Comparison of ENCODE assay signal across 12 cellular contexts in genomic region chr6:116405663-116406329, GRCh38. TPM values are rescaled to one million over a fixed set of nuclear protein-coding genes. Genes with fewer than 3 reads are reported as not detected.
DNase-seq lines count a peak whose midpoint lies in the region; ATAC-seq, FAIRE-seq and TF ChIP-seq lines count a peak whose summit lies in the region.
"Had no signal": no experiment of that assay in that cellular context is flagged by ENCODE, and none has a peak within 500 bp of the region (broad histone marks: within the 10 kb centered on the region; RNA-seq: fewer than 3 reads in every experiment).

No MANE protein-coding gene starts in this region.

- H3K4me1 ChIP-seq in cardiac muscle cell (ENCODE audit: low read depth): peaks cover 24% of the 10 kb centered on the region
- H3K4me1 ChIP-seq: pancreas had no signal

- H3K36me3 ChIP-seq in cardiac muscle cell: no peaks in the 10 kb centered on the region
- H3K36me3 ChIP-seq: pancreas had no signal

- FAIRE-seq in urothelium cell line (lab: Jason Lieb, UNC): no peak
- FAIRE-seq: pancreas had no signal

- no peak overlapping the region for H3K4me3 ChIP-seq in cardiac muscle cell
- H3K4me3 ChIP-seq: pancreas had no signal

- H3K9me3 Mint-ChIP-seq in activated B cell treated with CpG ODN at 0.5 μM for 24 hours: no peaks in the 10 kb centered on the region
- H3K9me3 Mint-ChIP-seq: stimulated activated naive CD8-positive, alpha-beta T cell treated with anti-CD3 and anti-CD28 coated beads, Interleukin-15, Interleukin-2, amounts not matched to agents 100 ng/mL and 50 ng/mL, for 24 hours had no signal

- CTCF ChIA-PET in activated B cell treated with CpG ODN at 0.5 μM for 24 hours (lab: Charles Lee): interaction anchor here (1.4 kb wide), 1 partner anchor 118 kb away, joined by 5 read pairs; no protein-coding TSS in a partner anchor

- POLR2A ChIA-PET in activated B cell treated with CpG ODN at 0.5 μM for 24 hours (lab: Charles Lee): interaction anchor here (0.6 to 1.5 kb wide), 3 partner anchors 11 to 57 kb away, joined by 3 to 5 read pairs (median 4); no protein-coding TSS in a partner anchor

- H3K27me3 Mint-ChIP-seq in activated B cell treated with CpG ODN at 0.5 μM for 24 hours: no peaks in the 10 kb centered on the region

- H3K27me3 ChIP-seq in cardiac muscle cell: no peaks in the 10 kb centered on the region
- H3K27me3 ChIP-seq: pancreas had no signal

- DNase-seq in cardiac muscle cell (ENCODE audit: low read depth in 1 of 2, low spot score in 1 of 2): peak; percentile 19 to 41
- DNase-seq in left ventricle myocardium superior: no peak
- DNase-seq in activated B cell treated with CpG ODN at 0.5 μM for 24 hours: no peak
- peak; percentile 85 for DNase-seq in iris pigment epithelial cell (ENCODE audit: low read depth)
- DNase-seq in urothelium cell line (ENCODE audit: low spot score): peak; percentile 21
- DNase-seq in Ammon's horn (ENCODE audit: low spot score): no peak
- no peak for DNase-seq in stimulated activated CD8-positive, alpha-beta memory T cell treated with anti-CD3 and anti-CD28 coated beads, Interleukin-4, amount 100 ng/mL, for 48 hours
- DNase-seq in activated gamma-delta T cell (lab: John Stamatoyannopoulos, UW): no peak
- DNase-seq: NCI-H526 treated with DMSO at 0.1 percent for 48 hours, pancreas had no signal

- intact Hi-C loops in left ventricle myocardium superior (cut with micrococcal nuclease) (no loop called here), activated B cell treated with CpG ODN at 0.5 μM for 24 hours (cut with micrococcal nuclease) (loop anchor here (1.0 to 10.0 kb wide), 6 partner anchors 9 to 391 kb away; partner anchors contain the start of gene DSE)

- H3K36me3 Mint-ChIP-seq in activated B cell treated with CpG ODN at 0.5 μM for 24 hours (ENCODE audit: low read depth): peaks cover 2% of the 10 kb centered on the region

- H3K27ac ChIP-seq in cardiac muscle cell: no peak overlapping the region
- H3K27ac ChIP-seq: C4-2B had no signal

- H3K27ac Mint-ChIP-seq in activated B cell treated with CpG ODN at 0.5 μM for 24 hours: peak overlapping the region; percentile 92
- H3K27ac Mint-ChIP-seq: stimulated activated naive CD8-positive, alpha-beta T cell treated with anti-CD3 and anti-CD28 coated beads, Interleukin-15, Interleukin-2, amounts not matched to agents 100 ng/mL and 50 ng/mL, for 24 hours had no signal

- ATAC-seq in left ventricle myocardium superior (no peak), activated B cell treated with CpG ODN at 0.5 μM for 24 hours (ENCODE audit: low read depth) (no peak)

- no peak for TF ChIP-seq CTCF in cardiac muscle cell (IDR thresholded peaks at IDR 0.05; ENCODE audit: low read depth, low read length)
- no peak for TF ChIP-seq CTCF in activated B cell treated with CpG ODN at 0.5 μM for 24 hours (IDR thresholded peaks at IDR 0.05)

- H3K4me3 Mint-ChIP-seq in activated B cell treated with CpG ODN at 0.5 μM for 24 hours: peak overlapping the region; percentile 67
- H3K4me3 Mint-ChIP-seq: stimulated activated naive CD8-positive, alpha-beta T cell treated with anti-CD3 and anti-CD28 coated beads, Interleukin-15, Interleukin-2, amounts not matched to agents 100 ng/mL and 50 ng/mL, for 24 hours had no signal

- no peaks in the 10 kb centered on the region for H3K9me3 ChIP-seq in cardiac muscle cell (ENCODE audit: low read depth)
- H3K9me3 ChIP-seq: pancreas had no signal

- H3K4me1 Mint-ChIP-seq in activated B cell treated with CpG ODN at 0.5 μM for 24 hours: peaks cover 66% of the 10 kb centered on the region

RNA-seq across cellular contexts. Expression of gene DSE, which starts 35.0 kb away (rescaled TPM):
- total RNA-seq in cardiac muscle cell: 23.5 and 28.1 TPM in 2 replicates
- polyA plus RNA-seq in cardiac muscle cell: 12.7 and 14.3 TPM in 2 replicates
- 12.7 TPM for total RNA-seq in left ventricle myocardium superior
- 22.2 and 23.4 TPM in 2 replicates for total RNA-seq in activated B cell treated with CpG ODN at 0.5 μM for 24 hours

RNA-seq across cellular contexts. Expression of gene CALHM6, which starts 55.4 kb away (rescaled TPM):
- total RNA-seq in cardiac muscle cell (3.0 TPM in 1 of 2 replicates, not detected in the other), left ventricle myocardium superior (1.2 TPM), activated B cell treated with CpG ODN at 0.5 μM for 24 hours (15.0 and 16.5 TPM in 2 replicates)
- polyA plus RNA-seq in cardiac muscle cell: 1.9 and 4.9 TPM in 2 replicates

Comparison
In these comparisons a context has a peak if more than half of its experiments do, and no peak if none do; other contexts are left out.
1. DNase-seq: peak in cardiac muscle cell (2 of 2), iris pigment epithelial cell (single experiment) and urothelium cell line (single experiment); none in left ventricle myocardium superior (single experiment), activated B cell treated with CpG ODN at 0.5 μM for 24 hours (single experiment), Ammon's horn (single experiment), stimulated activated CD8-positive, alpha-beta memory T cell treated with anti-CD3 and anti-CD28 coated beads, Interleukin-4, amount 100 ng/mL, for 48 hours (single experiment) and activated gamma-delta T cell (single experiment).